8 cellular contexts compared by ENCODE assay signal in genomic region chrX:119693032-119693995, GRCh38. TPM values are rescaled to one million over a fixed set of nuclear protein-coding genes. Genes with fewer than 3 reads are reported as not detected.
A peak's percentile ranks its signal among the peaks of the same experiment; 100 is the strongest.
DNase-seq lines count a peak whose midpoint lies in the region; ATAC-seq and TF ChIP-seq lines count a peak whose summit lies in the region.

SEPTIN6 (minus strand) TSS chrX:119693168; CDS start chrX:119693105, 63 bp downstream.

- ATAC-seq in GM18517 (IDR thresholded peaks at IDR 0.05; ENCODE audit: unreplicated experiment), result peak; percentile 57
- ATAC-seq in HG03045 (IDR thresholded peaks at IDR 0.05; ENCODE audit: unreplicated experiment), result peak; percentile 69
- peak; percentile 53 for ATAC-seq in activated CD4-positive, alpha-beta T cell treated with anti-CD3 and anti-CD28 coated beads for 36 hours
- peak; percentile 87 for ATAC-seq in left lung

- no peaks in the 10 kb centered on the region for H3K9me3 ChIP-seq in left lung

- CTCF ChIA-PET in activated CD4-positive, alpha-beta T cell treated with anti-CD3 and anti-CD28 coated beads for 36 hours (lab: Charles Lee), result interaction anchor here (0.6 to 1.7 kb wide), 8 partner anchors 10 to 220 kb away, joined by 3 to 12 read pairs (median 3); partner anchors contain the start of gene SOWAHD

- H2AFZ ChIP-seq in ACC112 (ENCODE audit: low read length, unreplicated experiment), result peak within 1 kb of the TSS; percentile 81

- TF ChIP-seq CTCF in choroid plexus epithelial cell (conservative IDR thresholded peaks at IDR 0.05; ENCODE audit: low read depth, low read length), result no peak
- no peak for TF ChIP-seq CTCF in left lung (IDR thresholded peaks at IDR 0.05)

- H3K27me3 ChIP-seq in ACC112 (ENCODE audit: insufficient read depth, low read length), result no peaks in the 10 kb centered on the region
- H3K27me3 ChIP-seq in left lung, result no peaks in the 10 kb centered on the region

- peaks cover 9% of the 10 kb centered on the region for H3K79me2 ChIP-seq in ACC112 (ENCODE audit: control insufficient read depth, insufficient read depth, low read length, unreplicated experiment)

- POLR2A ChIA-PET in activated CD4-positive, alpha-beta T cell treated with anti-CD3 and anti-CD28 coated beads for 36 hours (lab: Charles Lee), result interaction anchor here (0.6 to 2.7 kb wide), 10 partner anchors 9 to 119 kb away, joined by 3 to 16 read pairs (median 6); no protein-coding TSS in a partner anchor

- H3K27ac Mint-ChIP-seq in activated CD4-positive, alpha-beta T cell treated with anti-CD3 and anti-CD28 coated beads for 36 hours, result peak within 1 kb of the TSS; percentile 98

- H3K4me3 Mint-ChIP-seq in activated CD4-positive, alpha-beta T cell treated with anti-CD3 and anti-CD28 coated beads for 36 hours, result peak within 1 kb of the TSS; percentile 98

- no peak within 1 kb of the TSS for H3K27ac ChIP-seq in ACC112 (ENCODE audit: low read depth, low read length)
- H3K27ac ChIP-seq in left lung, result peak within 1 kb of the TSS; percentile 59 to 84

- no peaks in the 10 kb centered on the region for H3K9me3 Mint-ChIP-seq in activated CD4-positive, alpha-beta T cell treated with anti-CD3 and anti-CD28 coated beads for 36 hours (ENCODE audit: low read depth)

- H3K36me3 ChIP-seq in ACC112 (ENCODE audit: insufficient read depth, low read length), result no peaks in the 10 kb centered on the region
- H3K36me3 ChIP-seq in left lung, result no peaks in the 10 kb centered on the region

- H3K4me1 Mint-ChIP-seq in activated CD4-positive, alpha-beta T cell treated with anti-CD3 and anti-CD28 coated beads for 36 hours, result peaks cover 3% of the 10 kb centered on the region

- H3K4me3 ChIP-seq in ACC112 (ENCODE audit: low read depth, low read length), result peak within 1 kb of the TSS; percentile 89
- H3K4me3 ChIP-seq in choroid plexus epithelial cell (ENCODE audit: low read depth, low read length), result peak within 1 kb of the TSS; percentile 73
- peak within 1 kb of the TSS; percentile 55 to 64 for H3K4me3 ChIP-seq in left lung

- peaks cover 11% of the 10 kb centered on the region for H3K4me1 ChIP-seq in ACC112 (ENCODE audit: control insufficient read depth, insufficient read depth, low read length, unreplicated experiment)
- H3K4me1 ChIP-seq in left lung, result peaks cover 0 to 15% of the 10 kb centered on the region in 2 donors

- intact Hi-C loops in activated CD4-positive, alpha-beta T cell treated with anti-CD3 and anti-CD28 coated beads for 36 hours (cut with DNase I, micrococcal nuclease), result loop anchor here (1.0 to 10.0 kb wide), 13 partner anchors 15 to 459 kb away; partner anchors contain the start of genes UBE2A (in 2 of the 2), NDUFA1 (in 1 of the 2), NKRF (in 1 of the 2) and PGRMC1 (in 1 of the 2)
- intact Hi-C loops in left lung (cut with DNase I), result no loop called here

- no peaks in the 10 kb centered on the region for H3K27me3 Mint-ChIP-seq in activated CD4-positive, alpha-beta T cell treated with anti-CD3 and anti-CD28 coated beads for 36 hours

- DNase-seq in NCI-H460 (ENCODE audit: extremely low read depth, low read depth) (peak; percentile 53), choroid plexus epithelial cell (ENCODE audit: low read depth) (peak; percentile 72), left lung (peak; percentile 75 to 88)
- peak; percentile 90 for DNase-seq in activated CD4-positive, alpha-beta T cell treated with anti-CD3 and anti-CD28 coated beads for 36 hours
- DNase-seq in stimulated activated CD4-positive, alpha-beta T cell treated with anti-CD3 and anti-CD28 coated beads, Interleukin-4, amount 100 ng/mL, for 24 hours, result peak; percentile 80

- peaks cover 17% of the 10 kb centered on the region for H3K36me3 Mint-ChIP-seq in activated CD4-positive, alpha-beta T cell treated with anti-CD3 and anti-CD28 coated beads for 36 hours (ENCODE audit: low read depth)

RNA-seq across cellular contexts. Expression of gene SEPTIN6, which starts in this region (rescaled TPM):
- total RNA-seq in NCI-H460 (2014; rRNA removed; shearing (Covaris generic)), result 7.0 and 8.9 TPM in 2 replicates
- 13.2 and 19.9 TPM in 2 replicates for polyA plus RNA-seq in NCI-H460 (2014; cell fraction: nucleus; rRNA removed)
- 100 to 1,000 TPM; 183 to 233 TPM for total RNA-seq in activated CD4-positive, alpha-beta T cell treated with anti-CD3 and anti-CD28 coated beads for 36 hours
- total RNA-seq in left lung, result 10 to 100 TPM; 19.1 to 20.3 TPM

Comparison
In these comparisons a context has a peak if more than half of its experiments do, and no peak if none do; other contexts are left out.
1. RNA of gene SEPTIN6 (total RNA-seq): 183 to 233 TPM in activated CD4-positive, alpha-beta T cell treated with anti-CD3 and anti-CD28 coated beads for 36 hours; 19.1 to 20.3 TPM in left lung and 7.0 to 8.9 TPM in NCI-H460; every median in the first group is over 4 times any median in the second.
2. intact Hi-C loops: an anchor here in activated CD4-positive, alpha-beta T cell treated with anti-CD3 and anti-CD28 coated beads for 36 hours (1.0 to 10.0 kb wide); none called in left lung.
3. Peak in every context shown above with its lines, with median percentiles within 50 percentile points of each other: H3K4me3 ChIP-seq, ATAC-seq and DNase-seq.